Comparison of ENCODE assay signal across 8 cellular contexts in genomic region chr17:28335201-28335958, GRCh38. TPM values are rescaled to one million over a fixed set of nuclear protein-coding genes. Genes with fewer than 3 reads are reported as not detected.
A peak's percentile ranks its signal among the peaks of the same experiment; 100 is the strongest.
DNase-seq lines count a peak whose midpoint lies in the region; ATAC-seq and TF ChIP-seq lines count a peak whose summit lies in the region.

TSS of gene IFT20 (minus strand) at chr17:28335472. CDS start at chr17:28331985, 3,487 bp downstream.
TSS of gene TNFAIP1 (plus strand) at chr17:28335761. CDS start at chr17:28339522, 3,761 bp downstream.

- peak; percentile 100 for DNase-seq in GM04504 (ENCODE audit: low read depth)
- peak; percentile 99 for DNase-seq in NCI-H1048 (lab: John Stamatoyannopoulos, UW)
- DNase-seq in SK-N-SH, result peak; percentile 95
- peak; percentile 97 for DNase-seq in activated naive CD4-positive, alpha-beta T cell treated with anti-CD3 and anti-CD28 coated beads, Interleukin-2, amount 50 U/mL, for 16 hours
- DNase-seq in substantia nigra (lab: John Stamatoyannopoulos, UW), result peak; percentile 68 to 100 (median 99)

- TF ChIP-seq POLR2A in gastroesophageal sphincter (IDR thresholded peaks at IDR 0.05), result peak; percentile 92 to 94

- no peak for TF ChIP-seq RAD21 in SK-N-SH (IDR thresholded peaks at IDR 0.05; ENCODE audit: low read length)

- H4K20me1 ChIP-seq in SK-N-SH (ENCODE audit: insufficient read depth), result peaks cover 33% of the 10 kb centered on the region; the same call in 1 of the 2 replicates

- WGBS in SK-N-SH (ENCODE audit: low lambda C conversion rate), result 0% methylated on average over 32 of the region's 62 CpGs
- 0% methylated on average over 7 of the region's 62 CpGs; no CpG with 5 or more reads in 1 of the 2 donors for WGBS in gastroesophageal sphincter (ENCODE audit: low coverage in 1 of 2), 2 donors

- TF ChIP-seq CTCF in SK-N-SH (IDR thresholded peaks at IDR 0.05), result no peak
- peak in 2 of 4 experiments; percentile 3 to 27 for TF ChIP-seq CTCF in gastroesophageal sphincter (IDR thresholded peaks at IDR 0.05)
- TF ChIP-seq CTCF in neutrophil (IDR thresholded peaks at IDR 0.05), result no peak

- H2AFZ ChIP-seq in SK-N-SH (ENCODE audit: low read depth), result peak within 1 kb of the TSS; percentile 57; the same call in 1 of the 2 replicates

- H3K27me3 ChIP-seq in SK-N-SH (ENCODE audit: insufficient read depth) (no peaks in the 10 kb centered on the region), gastroesophageal sphincter (no peaks in the 10 kb centered on the region), neutrophil (no peaks in the 10 kb centered on the region)

- H3K79me2 ChIP-seq in SK-N-SH (ENCODE audit: insufficient read depth), result peaks cover 89% of the 10 kb centered on the region

- H3K36me3 ChIP-seq in SK-N-SH (replicated peaks in 1 of 2; ENCODE audit: control insufficient read depth in 1 of 2, insufficient read depth in 2 of 2, low read length in 1 of 2) (peaks cover 12 to 28% of the 10 kb centered on the region in 2 experiments), gastroesophageal sphincter (peaks cover 0 to 31% of the 10 kb centered on the region in 2 donors), neutrophil (peaks cover 31% of the 10 kb centered on the region)

- H3K27ac ChIP-seq in SK-N-SH (ENCODE audit: low read depth in 2 of 2, low read length in 1 of 2), result peak within 1 kb of the TSS; percentile 85 to 89
- H3K27ac ChIP-seq in gastroesophageal sphincter, result peak within 1 kb of the TSS; percentile 82 to 98 (median 96)
- peak within 1 kb of the TSS; percentile 90 for H3K27ac ChIP-seq in neutrophil
- peak within 1 kb of the TSS; percentile 88 for H3K27ac ChIP-seq in substantia nigra (ENCODE audit: low read depth, low read length, poor library complexity, severe bottlenecking)

- CTCF ChIA-PET in SK-N-SH (lab: Yijun Ruan, JAX), result interaction anchor here (0.7 to 3.8 kb wide), 14 partner anchors 10 to 579 kb away, joined by 3 to 19 read pairs (median 4); partner anchors contain the start of genes LYRM9, POLDIP2 and VTN

- H3K9me3 ChIP-seq in SK-N-SH, result no peaks in the 10 kb centered on the region
- no peaks in the 10 kb centered on the region for H3K9me3 ChIP-seq in gastroesophageal sphincter
- H3K9me3 ChIP-seq in neutrophil, result no peaks in the 10 kb centered on the region

- H3K4me3 ChIP-seq in SK-N-SH (ENCODE audit: low read depth in 2 of 2, low read length in 1 of 2), result peak within 1 kb of the TSS; percentile 78 to 91
- peak within 1 kb of the TSS; percentile 60 to 94 for H3K4me3 ChIP-seq in gastroesophageal sphincter
- H3K4me3 ChIP-seq in neutrophil (ENCODE audit: low read depth in 1 of 2, low read length in 1 of 2), result peak within 1 kb of the TSS; percentile 84 to 88

- H3K4me1 ChIP-seq in SK-N-SH (ENCODE audit: control insufficient read depth in 1 of 2, insufficient read depth in 2 of 2, low read depth in 1 of 2, low read length in 1 of 2) (peaks cover 11 to 21% of the 10 kb centered on the region in 2 experiments; a peak in 3 of 4 replicates), gastroesophageal sphincter (peaks cover 2 to 70% (median 18%) of the 10 kb centered on the region in 3 donors), neutrophil (ENCODE audit: control insufficient read depth in 1 of 2, insufficient read depth in 1 of 2, low read depth in 1 of 2, low read length in 1 of 2) (peaks cover 38 to 42% of the 10 kb centered on the region in 2 experiments)

- H3F3A ChIP-seq in SK-N-SH (replicated peaks; ENCODE audit: insufficient read depth), result peaks cover 19% of the 10 kb centered on the region

- no peaks in the 10 kb centered on the region for H3K9me2 ChIP-seq in SK-N-SH

- H3K9ac ChIP-seq in SK-N-SH, result peak within 1 kb of the TSS; percentile 90

- peak within 1 kb of the TSS; percentile 87 for H3K4me2 ChIP-seq in SK-N-SH

- POLR2A ChIA-PET in SK-N-SH (lab: Yijun Ruan, JAX), result interaction anchor here (0.9 to 2.3 kb wide), 11 partner anchors 9 to 384 kb away, joined by 3 to 25 read pairs (median 8); partner anchors contain the start of genes POLDIP2, RPL23A, SARM1 and SLC46A1

- no peak for TF ChIP-seq EP300 in SK-N-SH (IDR thresholded peaks at IDR 0.05; ENCODE audit: borderline replicate concordance in 1 of 2, low read depth in 1 of 2, low read length in 1 of 2)
- TF ChIP-seq EP300 in gastroesophageal sphincter (IDR thresholded peaks at IDR 0.05), result no peak

- ATAC-seq in HG02571 (IDR thresholded peaks at IDR 0.05; ENCODE audit: unreplicated experiment) (peak; percentile 94), gastroesophageal sphincter (peak; percentile 99)

TF ChIP-seq in SK-N-SH, 30 proteins besides CTCF, POLR2A, EP300 and RAD21:
- TF ChIP-seq SMC3 (IDR thresholded peaks at IDR 0.05; ENCODE audit: low read depth, low read length) (no peak), GABPA (IDR thresholded peaks at IDR 0.05; ENCODE audit: low read depth) (peak; percentile 97), IRF3 (IDR thresholded peaks at IDR 0.05; ENCODE audit: low read depth, low read length) (no peak), RFX5 (IDR thresholded peaks at IDR 0.05; ENCODE audit: low read length) (no peak), FOXJ3 (CRISPR knock-in tag; IDR thresholded peaks at IDR 0.05) (peak; percentile 80; the same call in 1 of the 2 replicates), ELF1 (IDR thresholded peaks at IDR 0.05) (peak; percentile 83), TAF1 (IDR thresholded peaks at IDR 0.05; ENCODE audit: borderline replicate concordance, low read depth, low read length) (peak; percentile 38), ZBTB33 (IDR thresholded peaks at IDR 0.05; ENCODE audit: borderline replicate concordance, low read depth) (0 out of 2 replicates have a peak, but pooled peaks have one; percentile 32), POLR2AphosphoS5 (IDR thresholded peaks at IDR 0.05; ENCODE audit: low read depth, low read length) (peak; percentile 75), TCF12 (IDR thresholded peaks at IDR 0.05) (peak; percentile 42; the same call in 1 of the 2 replicates), MAX (IDR thresholded peaks at IDR 0.05; ENCODE audit: low read depth) (peak; percentile 40; the same call in 1 of the 2 replicates), CHD2 (IDR thresholded peaks at IDR 0.05; ENCODE audit: low read length, partially characterized antibody) (peak; percentile 95), NRF1 (IDR thresholded peaks at IDR 0.05; ENCODE audit: low read depth, low read length) (peak; percentile 22; the same call in 1 of the 2 replicates), MXI1 (IDR thresholded peaks at IDR 0.05; ENCODE audit: low read depth, low read length) (peak; percentile 94), FOXM1 (IDR thresholded peaks at IDR 0.05; ENCODE audit: low read depth) (no peak), SIN3A (IDR thresholded peaks at IDR 0.05; ENCODE audit: borderline replicate concordance, low read depth, low read length) (peak; percentile 82; the same call in 1 of the 2 replicates), YY1 (IDR thresholded peaks at IDR 0.05; ENCODE audit: low read depth) (peak; percentile 70; the same call in 1 of the 2 replicates)

RNA-seq across cellular contexts. Expression of gene IFT20, which starts in this region (rescaled TPM):
- polyA plus RNA-seq in SK-N-SH (2012; rRNA removed), result 73.9 and 75.6 TPM in 2 replicates
- 54.3 and 71.7 TPM in 2 replicates for polyA plus RNA-seq in SK-N-SH (2012; cell fraction: cytosol; rRNA removed)
- 119 and 179 TPM in 2 replicates for polyA plus RNA-seq in SK-N-SH (2012; cell fraction: nucleus; rRNA removed)
- 10 to 100 TPM; 34.1 to 56.5 (median 51.4) TPM for total RNA-seq in gastroesophageal sphincter

RNA-seq across cellular contexts. Expression of gene TNFAIP1, which starts in this region (rescaled TPM):
- polyA plus RNA-seq in SK-N-SH (2012; rRNA removed), result 52.0 and 58.0 TPM in 2 replicates
- polyA plus RNA-seq in SK-N-SH (2012; cell fraction: cytosol; rRNA removed), result 35.5 and 42.1 TPM in 2 replicates
- 72.8 and 108 TPM in 2 replicates for polyA plus RNA-seq in SK-N-SH (2012; cell fraction: nucleus; rRNA removed)
- 10 to 100 TPM; 19.1 to 53.2 (median 30.4) TPM for total RNA-seq in gastroesophageal sphincter

Comparison
In these comparisons a context has a peak if more than half of its experiments do, and no peak if none do; other contexts are left out.
1. Peak in every context shown above with its lines: DNase-seq, ATAC-seq, H3K4me3 ChIP-seq and H3K27ac ChIP-seq.